Comparison of ENCODE assay signal across 13 cellular contexts in the genomic region with DNA sequence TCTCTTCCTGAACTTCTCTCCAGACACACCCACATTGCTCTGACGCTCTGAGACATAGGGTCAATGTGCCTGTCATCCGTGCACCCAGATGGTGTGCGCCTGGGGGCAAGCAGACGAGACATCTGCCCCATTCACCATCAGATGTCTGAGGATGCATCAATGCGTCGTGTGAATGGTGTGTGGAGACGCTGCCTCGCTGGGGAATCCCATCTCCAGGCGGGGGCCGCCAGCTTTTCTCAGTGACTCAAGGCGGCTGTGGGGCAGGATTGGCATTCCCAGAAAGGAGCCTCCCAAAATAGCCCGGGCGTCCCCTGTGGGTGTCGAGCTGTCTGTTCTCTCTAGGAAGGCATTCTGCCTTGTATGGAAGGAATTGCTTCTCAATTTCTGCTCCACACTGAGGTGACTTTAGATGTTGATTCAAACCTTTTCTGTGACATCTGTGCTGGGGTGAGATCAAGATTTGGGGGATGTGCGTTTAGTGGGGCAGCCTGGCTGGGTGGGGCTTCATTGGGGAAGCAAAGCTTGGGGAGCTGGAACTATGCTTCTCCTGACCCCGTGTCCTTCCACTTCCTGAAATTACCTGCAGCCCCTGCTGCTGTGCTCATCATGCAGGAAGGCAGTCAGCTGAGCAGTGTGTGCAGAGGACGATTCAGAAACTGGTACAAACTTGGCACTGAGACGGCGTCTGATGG.
DNase-seq lines count a peak whose midpoint lies in the region; ATAC-seq and TF ChIP-seq lines count a peak whose summit lies in the region.
"Had no signal": no experiment of that assay in that cellular context is flagged by ENCODE, and none has a peak within 500 bp of the region (broad histone marks: within the 10 kb centered on the region; RNA-seq: fewer than 3 reads in every experiment).

No MANE protein-coding gene starts in this region.

- H3F3A ChIP-seq in PC-3 (ENCODE audit: low read length, unreplicated experiment), result no peaks in the 10 kb centered on the region

- TF ChIP-seq CTCF in PC-3 (conservative IDR thresholded peaks at IDR 0.05; ENCODE audit: low read depth, low read length) (no peak), spleen (IDR thresholded peaks at IDR 0.05 in 8 of 11, conservative IDR thresholded peaks at IDR 0.05 in 3 of 11) (no peak)

- H3K9ac ChIP-seq in PC-3 (ENCODE audit: low read length), result no peak overlapping the region

- no peaks in the 10 kb centered on the region for H3K36me3 Mint-ChIP-seq in activated CD4-positive, alpha-beta T cell treated with anti-CD3 and anti-CD28 coated beads, Interleukin-2, amount 10 ng/mL, durations not matched to agents 7 days and 5 days (ENCODE audit: low read depth)

- intact Hi-C loops in PC-3 (cut with micrococcal nuclease) (no loop called here), spleen (cut with DNase I; ENCODE audit: low total_unique reads) (no loop called here)

- H3K9me2 ChIP-seq in PC-3 (replicated peaks; ENCODE audit: low read length), result no peaks in the 10 kb centered on the region

- peak; percentile 4 for DNase-seq in activated CD4-positive, alpha-beta T cell treated with anti-CD3 and anti-CD28 coated beads, Interleukin-2, amount 10 ng/mL, durations not matched to agents 7 days and 5 days
- no peak for DNase-seq in activated CD4-positive, alpha-beta T cell treated with anti-CD3 and anti-CD28 coated beads, Interleukin-2, amount 50 U/mL, for 48 hours
- DNase-seq in PC-3 (no peak), hepatic stellate cell (ENCODE audit: low spot score) (peak; percentile 44), spleen (peak; percentile 31), amniotic stem cell (lab: John Stamatoyannopoulos, UW) (no peak), NCI-H748 (lab: John Stamatoyannopoulos, UW; ENCODE audit: unreplicated experiment) (no peak), COLO668 (lab: John Stamatoyannopoulos, UW; ENCODE audit: unreplicated experiment) (no peak)
- DNase-seq: activated CD4-positive, alpha-beta T cell treated with anti-CD3 and anti-CD28 coated beads, Interleukin-2, amount 10 ng/mL, durations not matched to agents 24 days and 14 days; Kasumi-1; NCI-H187; T1000 had no signal

- H3K4me1 ChIP-seq in PC-3 (ENCODE audit: insufficient read depth, low read length) (peaks cover 45% of the 10 kb centered on the region), spleen (no peaks in the 10 kb centered on the region)

- TF ChIP-seq POLR2A in spleen (IDR thresholded peaks at IDR 0.05), result no peak

- no peaks in the 10 kb centered on the region for H3K79me2 ChIP-seq in PC-3 (ENCODE audit: low read length)

- H3K27me3 Mint-ChIP-seq in activated CD4-positive, alpha-beta T cell treated with anti-CD3 and anti-CD28 coated beads, Interleukin-2, amount 10 ng/mL, durations not matched to agents 7 days and 5 days, result peaks cover 3% of the 10 kb centered on the region
- H3K27me3 Mint-ChIP-seq: activated CD4-positive, alpha-beta T cell treated with anti-CD3 and anti-CD28 coated beads, Interleukin-2, amount 10 ng/mL, durations not matched to agents 24 days and 14 days had no signal

- H4K20me1 ChIP-seq in PC-3 (ENCODE audit: low read length), result no peaks in the 10 kb centered on the region

- H3K27ac Mint-ChIP-seq in activated CD4-positive, alpha-beta T cell treated with anti-CD3 and anti-CD28 coated beads, Interleukin-2, amount 10 ng/mL, durations not matched to agents 7 days and 5 days, result no peak overlapping the region
- H3K27ac Mint-ChIP-seq: activated CD4-positive, alpha-beta T cell treated with anti-CD3 and anti-CD28 coated beads, Interleukin-2, amount 10 ng/mL, durations not matched to agents 24 days and 14 days; progenitor cell of endocrine pancreas had no signal

- H3K36me3 ChIP-seq in PC-3 (ENCODE audit: low read depth, low read length) (no peaks in the 10 kb centered on the region), spleen (no peaks in the 10 kb centered on the region)

- no peak overlapping the region for H3K4me3 Mint-ChIP-seq in activated CD4-positive, alpha-beta T cell treated with anti-CD3 and anti-CD28 coated beads, Interleukin-2, amount 10 ng/mL, durations not matched to agents 7 days and 5 days
- H3K4me3 Mint-ChIP-seq: activated CD4-positive, alpha-beta T cell treated with anti-CD3 and anti-CD28 coated beads, Interleukin-2, amount 10 ng/mL, durations not matched to agents 24 days and 14 days had no signal

- no TSS peak for BruUV-seq in PC-3 (replicated peaks; lab: Mats Ljungman, UMichigan)

- H2AFZ ChIP-seq in PC-3 (ENCODE audit: low read length), result no peak overlapping the region

- H3K9me3 Mint-ChIP-seq in activated CD4-positive, alpha-beta T cell treated with anti-CD3 and anti-CD28 coated beads, Interleukin-2, amount 10 ng/mL, durations not matched to agents 7 days and 5 days, result no peaks in the 10 kb centered on the region
- H3K9me3 Mint-ChIP-seq: activated CD4-positive, alpha-beta T cell treated with anti-CD3 and anti-CD28 coated beads, Interleukin-2, amount 10 ng/mL, durations not matched to agents 24 days and 14 days had no signal

- H3K27me3 ChIP-seq in PC-3 (ENCODE audit: low read length) (no peaks in the 10 kb centered on the region), spleen (replicated peaks in 1 of 7) (peaks cover 0 to 49% (median 0%) of the 10 kb centered on the region in 7 donors)

- H3K4me3 ChIP-seq in PC-3 (ENCODE audit: low read length) (no peak overlapping the region), spleen (no peak overlapping the region)

- ATAC-seq in PC-3, result no peak

- CTCF ChIA-PET in activated CD4-positive, alpha-beta T cell treated with anti-CD3 and anti-CD28 coated beads, Interleukin-2, amount 10 ng/mL, durations not matched to agents 7 days and 5 days (lab: Charles Lee), result no interaction called here
- CTCF ChIA-PET in PC-3 (lab: Charles Lee), result no interaction called here

- no peak overlapping the region for H3K4me2 ChIP-seq in PC-3 (ENCODE audit: low read length)

- POLR2A ChIA-PET in activated CD4-positive, alpha-beta T cell treated with anti-CD3 and anti-CD28 coated beads, Interleukin-2, amount 10 ng/mL, durations not matched to agents 7 days and 5 days (lab: Charles Lee), result no interaction called here
- POLR2A ChIA-PET in PC-3 (lab: Charles Lee; ENCODE audit: unreplicated experiment), result no interaction called here

- 72 to 80% (median 77%) methylated on average over 19 of the region's 19 CpGs for WGBS in spleen, 5 donors

- H3K4me1 Mint-ChIP-seq in activated CD4-positive, alpha-beta T cell treated with anti-CD3 and anti-CD28 coated beads, Interleukin-2, amount 10 ng/mL, durations not matched to agents 7 days and 5 days, result no peaks in the 10 kb centered on the region
- H3K4me1 Mint-ChIP-seq: activated CD4-positive, alpha-beta T cell treated with anti-CD3 and anti-CD28 coated beads, Interleukin-2, amount 10 ng/mL, durations not matched to agents 24 days and 14 days had no signal

- H3K9me3 ChIP-seq in PC-3 (ENCODE audit: low read length) (no peaks in the 10 kb centered on the region), spleen (no peaks in the 10 kb centered on the region)

- peak overlapping the region; percentile 83; the same call in 1 of the 2 replicates for H3K27ac ChIP-seq in PC-3 (ENCODE audit: low read length)
- no peak overlapping the region for H3K27ac ChIP-seq in spleen

Comparison
In these comparisons a context has a peak if more than half of its experiments do, and no peak if none do; other contexts are left out.
1. DNase-seq: peak in activated CD4-positive, alpha-beta T cell treated with anti-CD3 and anti-CD28 coated beads, Interleukin-2, amount 10 ng/mL, durations not matched to agents 7 days and 5 days (single experiment), hepatic stellate cell (single experiment) and spleen (single experiment); none in activated CD4-positive, alpha-beta T cell treated with anti-CD3 and anti-CD28 coated beads, Interleukin-2, amount 50 U/mL, for 48 hours (0 of 2), PC-3 (single experiment), amniotic stem cell (single experiment), NCI-H748 (single experiment) and COLO668 (single experiment).